In the genomic region with DNA sequence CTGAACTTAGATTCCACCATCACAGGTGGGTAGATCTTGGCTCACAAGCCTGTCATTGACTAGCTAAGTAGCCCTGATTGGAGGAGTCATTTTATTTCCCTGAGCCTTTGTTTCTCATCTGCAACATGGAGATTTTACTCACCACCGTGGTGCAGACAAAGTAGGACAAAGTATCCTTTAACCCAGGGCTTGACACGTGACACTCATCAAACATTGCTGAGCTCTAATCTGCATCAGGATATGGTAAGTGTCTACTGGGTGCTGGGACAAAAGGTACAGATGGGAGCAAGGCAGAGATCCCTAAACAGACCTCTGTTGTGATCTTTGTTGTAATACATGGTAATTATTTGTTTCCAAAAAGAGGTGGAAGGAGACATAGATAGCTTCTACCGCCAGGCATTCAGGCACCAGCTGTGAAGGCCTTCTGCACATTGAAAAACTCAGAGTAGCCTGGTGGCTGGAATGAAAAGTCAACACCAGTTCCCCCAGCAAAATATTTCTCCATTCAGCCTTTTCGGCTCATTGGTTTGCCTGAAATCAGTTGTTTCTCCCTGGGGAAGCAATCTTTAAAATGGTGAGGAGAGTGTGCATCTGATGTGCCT, we compare ENCODE assay signal across 1 cellular context.
TF ChIP-seq lines count a peak whose summit lies in the region.

No MANE protein-coding gene starts in this region.

TF ChIP-seq in SK-N-SH treated with all-trans-retinoic acid at 6 μM for 48 hours, 23 proteins besides CTCF, POLR2A, EP300 and RAD21 (continued from another document):
- TF ChIP-seq, protein P1, sequence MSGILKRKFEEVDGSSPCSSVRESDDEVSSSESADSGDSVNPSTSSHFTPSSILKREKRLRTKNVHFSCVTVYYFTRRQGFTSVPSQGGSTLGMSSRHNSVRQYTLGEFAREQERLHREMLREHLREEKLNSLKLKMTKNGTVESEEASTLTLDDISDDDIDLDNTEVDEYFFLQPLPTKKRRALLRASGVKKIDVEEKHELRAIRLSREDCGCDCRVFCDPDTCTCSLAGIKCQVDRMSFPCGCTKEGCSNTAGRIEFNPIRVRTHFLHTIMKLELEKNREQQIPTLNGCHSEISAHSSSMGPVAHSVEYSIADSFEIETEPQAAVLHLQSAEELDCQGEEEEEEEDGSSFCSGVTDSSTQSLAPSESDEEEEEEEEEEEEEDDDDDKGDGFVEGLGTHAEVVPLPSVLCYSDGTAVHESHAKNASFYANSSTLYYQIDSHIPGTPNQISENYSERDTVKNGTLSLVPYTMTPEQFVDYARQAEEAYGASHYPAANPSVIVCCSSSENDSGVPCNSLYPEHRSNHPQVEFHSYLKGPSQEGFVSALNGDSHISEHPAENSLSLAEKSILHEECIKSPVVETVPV (CRISPR knock-in tag; IDR thresholded peaks at IDR 0.05): no peak
- TF ChIP-seq, protein P2, sequence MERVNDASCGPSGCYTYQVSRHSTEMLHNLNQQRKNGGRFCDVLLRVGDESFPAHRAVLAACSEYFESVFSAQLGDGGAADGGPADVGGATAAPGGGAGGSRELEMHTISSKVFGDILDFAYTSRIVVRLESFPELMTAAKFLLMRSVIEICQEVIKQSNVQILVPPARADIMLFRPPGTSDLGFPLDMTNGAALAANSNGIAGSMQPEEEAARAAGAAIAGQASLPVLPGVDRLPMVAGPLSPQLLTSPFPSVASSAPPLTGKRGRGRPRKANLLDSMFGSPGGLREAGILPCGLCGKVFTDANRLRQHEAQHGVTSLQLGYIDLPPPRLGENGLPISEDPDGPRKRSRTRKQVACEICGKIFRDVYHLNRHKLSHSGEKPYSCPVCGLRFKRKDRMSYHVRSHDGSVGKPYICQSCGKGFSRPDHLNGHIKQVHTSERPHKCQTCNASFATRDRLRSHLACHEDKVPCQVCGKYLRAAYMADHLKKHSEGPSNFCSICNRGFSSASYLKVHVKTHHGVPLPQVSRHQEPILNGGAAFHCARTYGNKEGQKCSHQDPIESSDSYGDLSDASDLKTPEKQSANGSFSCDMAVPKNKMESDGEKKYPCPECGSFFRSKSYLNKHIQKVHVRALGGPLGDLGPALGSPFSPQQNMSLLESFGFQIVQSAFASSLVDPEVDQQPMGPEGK (CRISPR knock-in tag; IDR thresholded peaks at IDR 0.05; ENCODE audit: borderline replicate concordance): no peak
- no peak for TF ChIP-seq TOX (CRISPR knock-in tag; IDR thresholded peaks at IDR 0.05; ENCODE audit: borderline replicate concordance)
- no peak for TF ChIP-seq GLIS3 (CRISPR knock-in tag; IDR thresholded peaks at IDR 0.05)
- TF ChIP-seq ISL1 (CRISPR knock-in tag; IDR thresholded peaks at IDR 0.05): no peak
- no peak for TF ChIP-seq RARB (CRISPR knock-in tag; IDR thresholded peaks at IDR 0.05)
- no peak for TF ChIP-seq ZNF70 (CRISPR knock-in tag; IDR thresholded peaks at IDR 0.05)
- no peak for TF ChIP-seq ZNF8 (CRISPR knock-in tag; IDR thresholded peaks at IDR 0.05)
